Comparison of ENCODE assay signal across 9 cellular contexts in genomic region chr14:86601813-86602212, GRCh38.
"Had no signal": no experiment of that assay in that cellular context is flagged by ENCODE, and none has a peak within 500 bp of the region (broad histone marks: within the 10 kb centered on the region; RNA-seq: fewer than 3 reads in every experiment).

No MANE protein-coding gene starts in this region.

- H3K9ac ChIP-seq: GM23248 had no signal

- ATAC-seq: GM23338, HCT116 had no signal

- DNase-seq: GM23248, GOT3, H7, H9, HCEC 1CT, HFFc6 had no signal

- H3K4me3 ChIP-seq: GM23248, GM23338, HAP-1 had no signal

- H3K9me3 ChIP-seq: HAP-1 had no signal

- H3K4me1 ChIP-seq: HAP-1 had no signal

- H3K36me3 ChIP-seq: HAP-1 had no signal

- H3K27ac ChIP-seq: GM23248 had no signal
